8 cellular contexts compared by ENCODE assay signal in the genomic region with DNA sequence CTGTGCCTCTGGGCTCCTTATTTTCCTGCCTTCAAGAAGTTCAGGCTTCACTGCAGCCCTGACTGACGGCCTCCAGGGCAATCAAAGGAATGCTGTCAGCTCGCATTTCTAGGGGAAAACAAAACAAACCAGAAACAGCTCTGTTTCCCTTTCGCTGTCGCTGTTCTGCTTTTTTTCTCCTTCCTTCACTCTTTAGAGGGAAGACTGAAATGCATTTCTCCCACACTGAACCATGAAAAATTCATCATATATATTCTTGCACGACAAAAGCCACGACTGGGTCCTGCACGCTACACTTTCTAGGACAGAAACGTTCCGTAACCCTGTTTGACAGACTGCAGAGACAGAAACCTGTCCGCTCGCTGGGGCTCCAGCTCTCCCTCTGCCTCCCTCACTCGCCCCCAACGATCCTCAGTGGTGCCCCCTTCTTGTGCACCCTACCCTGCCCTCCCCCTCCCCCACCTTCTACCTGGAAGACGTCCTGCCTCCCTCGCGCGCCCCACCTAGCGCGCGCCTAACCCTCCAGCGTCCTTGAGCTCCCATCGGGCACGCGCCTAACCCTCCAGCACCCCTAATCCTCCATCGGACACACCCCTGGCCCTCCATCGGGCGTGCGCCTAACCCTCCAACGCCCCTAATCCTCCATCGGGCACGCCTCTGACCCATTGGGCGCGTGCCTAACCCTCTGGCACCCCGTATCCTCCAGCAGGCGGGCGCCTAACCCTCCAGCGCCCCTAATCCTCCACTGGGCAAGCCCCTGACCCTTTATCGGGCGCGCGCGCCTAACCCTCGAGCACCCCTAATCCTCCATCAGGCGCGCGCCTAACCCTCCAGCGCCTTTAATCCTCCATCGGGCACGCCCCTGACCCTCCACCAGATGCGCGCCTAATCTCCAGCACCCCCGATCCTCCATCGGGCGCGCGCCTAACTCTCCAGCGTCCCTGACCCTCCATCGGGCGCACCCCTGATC. TPM values are rescaled to one million over a fixed set of nuclear protein-coding genes. Genes with fewer than 3 reads are reported as not detected.
DNase-seq lines count a peak whose midpoint lies in the region; ATAC-seq and TF ChIP-seq lines count a peak whose summit lies in the region.

No MANE protein-coding gene starts in this region.

- peaks cover 5 to 10% (median 8%) of the 10 kb centered on the region in 3 donors for H3K4me1 Mint-ChIP-seq in T-cell

- H3K9me3 Mint-ChIP-seq in T-cell = no peaks in the 10 kb centered on the region

- peaks cover 0 to 42% of the 10 kb centered on the region in 2 donors for H3K27me3 Mint-ChIP-seq in T-cell

- H3K4me3 ChIP-seq in HAP-1 (peak overlapping the region; percentile 43), neutrophil (ENCODE audit: low read depth in 1 of 2, low read length in 1 of 2) (peak overlapping the region; percentile 4 to 14)

- no peak overlapping the region for H3K27ac ChIP-seq in neutrophil

- ATAC-seq in T-cell (replicated peaks in 1 of 4) (no peak), GM21529 (IDR thresholded peaks at IDR 0.05; ENCODE audit: unreplicated experiment) (no peak), GM21381 (IDR thresholded peaks at IDR 0.05; ENCODE audit: unreplicated experiment) (no peak)

- H3K27me3 ChIP-seq in HAP-1 (ENCODE audit: low read depth) (no peaks in the 10 kb centered on the region), neutrophil (peaks cover 55% of the 10 kb centered on the region)

- CTCF ChIA-PET in T-cell (lab: Charles Lee) = interaction anchor here (0.6 to 0.8 kb wide), 3 partner anchors 25 to 1483 kb away, joined by 4 to 11 read pairs (median 6); no protein-coding TSS in a partner anchor

- H3K36me3 ChIP-seq in HAP-1 (replicated peaks) (no peaks in the 10 kb centered on the region), neutrophil (no peaks in the 10 kb centered on the region)

- DNase-seq in HAP-1 (ENCODE audit: low spot score in 2 of 2) = peak; percentile 41 to 63
- peak in 2 of 34 experiments; percentile 3 to 7 for DNase-seq in T-cell
- DNase-seq in fibroblast of peridontal ligament (ENCODE audit: extremely low read depth) = peak; percentile 7
- DNase-seq in NCI-H2081 treated with DMSO at 0.1 percent for 48 hours (lab: John Stamatoyannopoulos, UW) = no peak
- no peak for DNase-seq in stimulated activated CD4-positive, alpha-beta T cell treated with anti-CD3 and anti-CD28 coated beads, Interleukin-4, amount 100 ng/mL, for 24 hours

- H3K4me3 Mint-ChIP-seq in T-cell = peak overlapping the region; percentile 53 to 78 (median 63)

- no peak overlapping the region for H3K27ac Mint-ChIP-seq in T-cell

- H3K36me3 Mint-ChIP-seq in T-cell = no peaks in the 10 kb centered on the region

- in situ Hi-C loops in HAP-1 (cut with MboI; ENCODE audit: low sequenced_read_pairs) = no loop called here

- POLR2A ChIA-PET in T-cell (lab: Charles Lee) = no interaction called here

- H3K4me1 ChIP-seq in HAP-1 = peaks cover 20% of the 10 kb centered on the region
- peaks cover 5 to 7% of the 10 kb centered on the region in 2 experiments for H3K4me1 ChIP-seq in neutrophil (ENCODE audit: control insufficient read depth in 1 of 2, insufficient read depth in 1 of 2, low read depth in 1 of 2, low read length in 1 of 2)

- H3K9me3 ChIP-seq in HAP-1 (peaks cover 5% of the 10 kb centered on the region; the same call in 1 of the 2 replicates), neutrophil (no peaks in the 10 kb centered on the region)

- TF ChIP-seq CTCF in neutrophil (IDR thresholded peaks at IDR 0.05) = no peak

RNA-seq across cellular contexts. Expression of a gene that starts 37.1 kb away (rescaled TPM):
- 1 to 10 TPM in 1 of 5 donors, not detected in 4; 1.2 TPM for total RNA-seq in T-cell

Comparison
In these comparisons a context has a peak if more than half of its experiments do, and no peak if none do; other contexts are left out.
1. DNase-seq: peak in HAP-1 (2 of 2) and fibroblast of peridontal ligament (single experiment); none in NCI-H2081 treated with DMSO at 0.1 percent for 48 hours (single experiment) and stimulated activated CD4-positive, alpha-beta T cell treated with anti-CD3 and anti-CD28 coated beads, Interleukin-4, amount 100 ng/mL, for 24 hours (single experiment).